In the genomic region with DNA sequence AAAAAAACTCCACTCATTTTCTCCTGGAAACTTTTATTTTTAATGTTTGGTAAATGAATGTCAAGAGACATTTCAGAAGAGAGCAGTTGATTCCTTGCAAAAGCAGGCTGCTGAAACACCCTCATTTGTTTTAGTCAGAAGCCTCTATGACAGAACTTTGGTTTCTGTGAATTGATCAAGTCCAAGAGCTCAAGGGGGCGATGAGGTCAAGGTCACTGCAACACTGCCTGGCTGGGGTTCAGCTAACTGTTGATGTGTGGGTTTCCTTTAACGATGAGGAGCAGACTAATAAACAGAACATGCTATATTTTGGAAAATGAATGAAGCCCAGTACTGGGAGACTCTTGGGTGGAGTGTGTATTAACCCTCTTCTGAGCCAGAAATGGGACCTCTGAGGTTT, we compare ENCODE assay signal across 34 cellular contexts.
"Had no signal": no experiment of that assay in that cellular context is flagged by ENCODE, and none has a peak within 500 bp of the region (broad histone marks: within the 10 kb centered on the region; RNA-seq: fewer than 3 reads in every experiment).

No MANE protein-coding gene starts in this region.

- H3K4me2 ChIP-seq: KMS-11 had no signal

- DNase-seq: Karpas-422, Kasumi-1, MG63, MM.1S, MV-4-11, NCI-H1048, NCI-H1092, NCI-H1092 treated with DMSO at 0.1 percent for 48 hours, NCI-H1105, NCI-H1105 treated with DMSO at 0.1 percent for 48 hours, NCI-H1417, NCI-H1417 treated with DMSO at 0.1 percent for 48 hours, NCI-H1436, NCI-H1436 treated with DMSO at 0.1 percent for 48 hours, NCI-H146, NCI-H1694, NCI-H1694 treated with DMSO at 0.1 percent for 48 hours, NCI-H187, NCI-H187 treated with DMSO at 0.1 percent for 48 hours, NCI-H1930, NCI-H2029, NCI-H2029 treated with DMSO at 0.1 percent for 48 hours, NCI-H2081, NCI-H2081 treated with DMSO at 0.1 percent for 48 hours, NCI-H2107, NCI-H2171, NCI-H2171 treated with DMSO at 0.1 percent for 48 hours, NCI-H2227 treated with DMSO at 0.1 percent for 48 hours, NCI-H226, NCI-H345, NCI-H446, NCI-H446 treated with DMSO at 0.1 percent for 48 hours, NCI-H510A had no signal

- H3K9me3 ChIP-seq: MG63 had no signal

- H3K4me3 ChIP-seq: MG63 had no signal

- H3K9ac ChIP-seq: KMS-11 had no signal

- H3K27ac ChIP-seq: KMS-11 had no signal

- H3K36me3 ChIP-seq: MG63 had no signal
